Comparison of ENCODE assay signal across 1 cellular context in genomic region chr19:17846146-17846545, GRCh38.
TF ChIP-seq lines count a peak whose summit lies in the region.

No MANE protein-coding gene starts in this region.

TF ChIP-seq in HepG2, 621 proteins besides CTCF, POLR2A, EP300 and RAD21:
- no peak for TF ChIP-seq ZFP62 (CRISPR knock-in tag; IDR thresholded peaks at IDR 0.05)
- peak; percentile 49; the same call in 1 of the 2 replicates for TF ChIP-seq ZNF629 (CRISPR knock-in tag; conservative IDR thresholded peaks at IDR 0.05)
